In the genomic region with DNA sequence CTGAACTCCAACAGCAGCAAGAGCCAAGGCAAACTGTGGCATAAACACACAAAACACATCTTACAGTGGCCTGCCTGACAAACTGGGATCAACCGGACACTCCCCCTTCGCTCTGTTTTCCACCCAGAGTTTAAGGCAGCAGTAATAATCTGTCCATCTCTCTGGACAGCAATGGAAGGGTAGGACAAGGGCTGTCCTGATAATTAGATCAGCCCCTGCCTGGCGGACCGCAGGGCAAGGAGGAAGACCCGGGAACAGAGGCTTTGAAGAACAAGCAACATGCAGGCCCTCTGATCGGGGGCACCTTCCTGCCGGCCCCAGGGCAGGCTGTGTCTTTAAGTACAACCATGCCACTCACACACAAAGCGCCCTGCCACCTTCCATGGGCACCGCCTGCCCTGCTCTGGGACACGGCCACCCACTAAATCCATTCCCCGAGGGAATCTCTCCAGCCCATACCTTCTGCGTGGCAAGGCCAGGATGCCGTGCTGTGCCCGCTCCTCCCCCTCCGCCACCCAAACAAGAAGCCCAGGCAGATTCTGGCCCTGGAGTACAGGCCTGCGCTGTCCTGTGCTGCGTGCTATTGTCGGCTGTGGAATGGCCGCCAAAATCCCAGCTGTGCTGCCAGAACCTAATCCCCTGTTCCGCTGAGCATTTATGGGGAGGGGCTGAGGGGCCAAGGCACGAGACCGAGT, we compare ENCODE assay signal across 8 cellular contexts. TPM values are rescaled to one million over a fixed set of nuclear protein-coding genes. Genes with fewer than 3 reads are reported as not detected.
DNase-seq lines count a peak whose midpoint lies in the region; ATAC-seq and TF ChIP-seq lines count a peak whose summit lies in the region.

No MANE protein-coding gene starts in this region.

- H3K4me1 ChIP-seq in CD4-positive, alpha-beta memory T cell (ENCODE audit: insufficient read depth, low read length) = peaks cover 58% of the 10 kb centered on the region
- peaks cover 42% of the 10 kb centered on the region for H3K4me1 ChIP-seq in PC-3 (ENCODE audit: insufficient read depth, low read length)
- H3K4me1 ChIP-seq in foreskin keratinocyte = peaks cover 25% of the 10 kb centered on the region
- peaks cover 48 to 49% of the 10 kb centered on the region in 2 donors for H3K4me1 ChIP-seq in thyroid gland

- 0 to 1% methylated on average over 16 to 17 of the region's 22 CpGs for WGBS in thyroid gland, 2 donors

- peak overlapping the region; percentile 92 for H3K4me2 ChIP-seq in PC-3 (ENCODE audit: low read length)

- TF ChIP-seq CTCF in PC-3 (conservative IDR thresholded peaks at IDR 0.05; ENCODE audit: low read depth, low read length) (no peak), foreskin keratinocyte (conservative IDR thresholded peaks at IDR 0.05) (no peak), thyroid gland (IDR thresholded peaks at IDR 0.05) (no peak)

- intact Hi-C loops in CD4-positive, alpha-beta memory T cell (cut with micrococcal nuclease) = loop anchor here (1.0 kb wide), 4 partner anchors 39 to 182 kb away; partner anchors contain the start of genes ANAPC15, LAMTOR1, LRRC51 and NUMA1
- intact Hi-C loops in PC-3 (cut with micrococcal nuclease) = loop anchor here (1.0 kb wide), 2 partner anchors 39 to 71 kb away; partner anchors contain the start of genes ANAPC15, LRRC51 and NUMA1
- intact Hi-C loops in thyroid gland (cut with DNase I) = loop anchor here (2.0 kb wide), 1 partner anchor 37 kb away; no protein-coding TSS in a partner anchor

- ATAC-seq in PC-3 (peak; percentile 78), foreskin keratinocyte (peak; percentile 71), HG03139 (IDR thresholded peaks at IDR 0.05; ENCODE audit: unreplicated experiment) (no peak)
- ATAC-seq in natural killer cell treated with Interleukin-12 subunit alpha and Interleukin-12 subunit beta and Interleukin-15 and Interleukin-18, amount 100 ng/mL, for 72 hours = peak; percentile 59 to 66

- no peaks in the 10 kb centered on the region for H3K9me2 ChIP-seq in PC-3 (replicated peaks; ENCODE audit: low read length)

- peak; percentile 53 to 61 (median 54) for DNase-seq in CD4-positive, alpha-beta memory T cell
- DNase-seq in HK-2 (ENCODE audit: unreplicated experiment) (peak; percentile 38), PC-3 (peak; percentile 55), foreskin keratinocyte (peak; percentile 53 to 70), thyroid gland (peak; percentile 83 to 86)
- peak; percentile 30 for DNase-seq in activated gamma-delta T cell treated with anti-CD3 and anti-CD28 coated beads, Interleukin-2, amount 50 U/mL, for 16 hours (ENCODE audit: low read depth)
- peak; percentile 62 for DNase-seq in natural killer cell treated with Interleukin-12 subunit alpha and Interleukin-12 subunit beta and Interleukin-15 and Interleukin-18, amount 100 ng/mL, for 72 hours (ENCODE audit: low spot score)

- no peaks in the 10 kb centered on the region for H3K27me3 Mint-ChIP-seq in CD4-positive, alpha-beta memory T cell
- no peaks in the 10 kb centered on the region for H3K27me3 Mint-ChIP-seq in natural killer cell treated with Interleukin-12 subunit alpha and Interleukin-12 subunit beta and Interleukin-15 and Interleukin-18, amount 100 ng/mL, for 72 hours

- peak overlapping the region; percentile 80 for H3K9ac ChIP-seq in PC-3 (ENCODE audit: low read length)

- peak overlapping the region; percentile 75 for H3K27ac ChIP-seq in CD4-positive, alpha-beta memory T cell (ENCODE audit: low read depth, low read length)
- peak overlapping the region; percentile 83 for H3K27ac ChIP-seq in PC-3 (ENCODE audit: low read length)
- peak overlapping the region; percentile 94 for H3K27ac ChIP-seq in foreskin keratinocyte
- H3K27ac ChIP-seq in thyroid gland = peak overlapping the region; percentile 92 to 100 (median 95)

- BruUV-seq in PC-3 (replicated peaks; lab: Mats Ljungman, UMichigan) = no TSS peak

- peak overlapping the region; percentile 79 to 88 for H3K4me3 ChIP-seq in CD4-positive, alpha-beta memory T cell (ENCODE audit: low read length in 2 of 2)
- H3K4me3 ChIP-seq in PC-3 (ENCODE audit: low read length) = peak overlapping the region; percentile 67
- H3K4me3 ChIP-seq in thyroid gland (replicated peaks in 1 of 3) = peak overlapping the region; percentile 13 to 51 (median 39)

- H3K36me3 ChIP-seq in CD4-positive, alpha-beta memory T cell (ENCODE audit: insufficient read depth, low read length) = no peaks in the 10 kb centered on the region
- H3K36me3 ChIP-seq in PC-3 (ENCODE audit: low read depth, low read length) = peaks cover 9% of the 10 kb centered on the region; the same call in 1 of the 2 replicates
- no peaks in the 10 kb centered on the region for H3K36me3 ChIP-seq in thyroid gland

- H4K20me1 ChIP-seq in PC-3 (ENCODE audit: low read length) = 0 out of 2 replicates have a peak, but pooled peaks cover 8% of the 10 kb centered on the region

- peaks cover 22 to 38% (median 33%) of the 10 kb centered on the region in 4 donors for H3K4me1 Mint-ChIP-seq in CD4-positive, alpha-beta memory T cell
- H3K4me1 Mint-ChIP-seq in natural killer cell treated with Interleukin-12 subunit alpha and Interleukin-12 subunit beta and Interleukin-15 and Interleukin-18, amount 100 ng/mL, for 72 hours (ENCODE audit: low read depth in 2 of 2) = peaks cover 5 to 43% of the 10 kb centered on the region in 2 donors

- H3K9me3 Mint-ChIP-seq in CD4-positive, alpha-beta memory T cell = no peaks in the 10 kb centered on the region
- no peaks in the 10 kb centered on the region for H3K9me3 Mint-ChIP-seq in natural killer cell treated with Interleukin-12 subunit alpha and Interleukin-12 subunit beta and Interleukin-15 and Interleukin-18, amount 100 ng/mL, for 72 hours

- no peak overlapping the region for H3K27ac Mint-ChIP-seq in CD4-positive, alpha-beta memory T cell
- H3K27ac Mint-ChIP-seq in natural killer cell treated with Interleukin-12 subunit alpha and Interleukin-12 subunit beta and Interleukin-15 and Interleukin-18, amount 100 ng/mL, for 72 hours = no peak overlapping the region

- POLR2A ChIA-PET in CD4-positive, alpha-beta memory T cell (lab: Charles Lee; ENCODE audit: partially characterized antibody) = interaction anchor here (0.6 to 6.5 kb wide), 18 partner anchors 7 to 183 kb away, joined by 3 to 137 read pairs (median 17); partner anchors contain the start of genes ANAPC15, IL18BP, INPPL1 and LAMTOR1
- POLR2A ChIA-PET in PC-3 (lab: Charles Lee; ENCODE audit: unreplicated experiment) = no interaction called here

- peak; percentile 60 to 82 for TF ChIP-seq POLR2A in thyroid gland (IDR thresholded peaks at IDR 0.05)

- H3K4me3 Mint-ChIP-seq in CD4-positive, alpha-beta memory T cell = no peak overlapping the region
- no peak overlapping the region for H3K4me3 Mint-ChIP-seq in natural killer cell treated with Interleukin-12 subunit alpha and Interleukin-12 subunit beta and Interleukin-15 and Interleukin-18, amount 100 ng/mL, for 72 hours

- H3K9me3 ChIP-seq in CD4-positive, alpha-beta memory T cell (ENCODE audit: control insufficient read depth in 1 of 2, low read length in 2 of 2) = no peaks in the 10 kb centered on the region
- no peaks in the 10 kb centered on the region for H3K9me3 ChIP-seq in PC-3 (ENCODE audit: low read length)
- H3K9me3 ChIP-seq in thyroid gland = no peaks in the 10 kb centered on the region

- CTCF ChIA-PET in CD4-positive, alpha-beta memory T cell (lab: Charles Lee; ENCODE audit: partially characterized antibody) = interaction anchor here (1.3 to 4.7 kb wide), 10 partner anchors 12 to 102 kb away, joined by 5 to 88 read pairs (median 12); no protein-coding TSS in a partner anchor
- CTCF ChIA-PET in PC-3 (lab: Charles Lee) = no interaction called here

- H3F3A ChIP-seq in PC-3 (ENCODE audit: low read length, unreplicated experiment) = no peaks in the 10 kb centered on the region

- H3K27me3 ChIP-seq in CD4-positive, alpha-beta memory T cell (ENCODE audit: insufficient read depth, low read length) = no peaks in the 10 kb centered on the region
- no peaks in the 10 kb centered on the region for H3K27me3 ChIP-seq in PC-3 (ENCODE audit: low read length)
- no peaks in the 10 kb centered on the region for H3K27me3 ChIP-seq in foreskin keratinocyte
- no peaks in the 10 kb centered on the region for H3K27me3 ChIP-seq in thyroid gland

- peak overlapping the region; percentile 79 for H2AFZ ChIP-seq in PC-3 (ENCODE audit: low read length)

- peaks cover 0 to 20% of the 10 kb centered on the region in 2 donors for H3K36me3 Mint-ChIP-seq in CD4-positive, alpha-beta memory T cell
- H3K36me3 Mint-ChIP-seq in natural killer cell treated with Interleukin-12 subunit alpha and Interleukin-12 subunit beta and Interleukin-15 and Interleukin-18, amount 100 ng/mL, for 72 hours = no peaks in the 10 kb centered on the region

- H3K79me2 ChIP-seq in PC-3 (ENCODE audit: low read length) = peaks cover 75% of the 10 kb centered on the region

RNA-seq across cellular contexts. Expression of gene NUMA1, which starts 38.8 kb away (rescaled TPM):
- 100 to 1,000 TPM; 376 to 380 TPM for total RNA-seq in CD4-positive, alpha-beta memory T cell
- 100 to 1,000 TPM in 1 of 2 donors, 1 to 10 TPM in 1; 4.0 to 100 TPM for polyA plus RNA-seq in CD4-positive, alpha-beta memory T cell
- total RNA-seq in PC-3 (2014; rRNA removed) (145 and 202 TPM in 2 replicates), foreskin keratinocyte (97.7 and 101 TPM in 2 replicates), thyroid gland (100 to 1,000 TPM; 259 to 342 (median 280) TPM)
- polyA plus RNA-seq in foreskin keratinocyte = 58.6 and 59.2 TPM in 2 replicates
- total RNA-seq in natural killer cell treated with Interleukin-12 subunit alpha and Interleukin-12 subunit beta and Interleukin-15 and Interleukin-18, amount 100 ng/mL, for 72 hours = 100 to 1,000 TPM; 181 to 216 TPM

RNA-seq across cellular contexts. Expression of gene LRRC51, which starts 39.1 kb away (rescaled TPM):
- 1 to 10 TPM; 4.2 to 4.5 TPM for total RNA-seq in CD4-positive, alpha-beta memory T cell
- 1 to 10 TPM; 4.0 to 5.3 TPM for polyA plus RNA-seq in CD4-positive, alpha-beta memory T cell
- total RNA-seq in PC-3 (2014; rRNA removed) = 5.8 and 6.6 TPM in 2 replicates
- 6.3 and 6.4 TPM in 2 replicates for total RNA-seq in foreskin keratinocyte
- 6.4 and 8.0 TPM in 2 replicates for polyA plus RNA-seq in foreskin keratinocyte
- 1 to 10 TPM; 3.5 to 7.2 TPM for total RNA-seq in natural killer cell treated with Interleukin-12 subunit alpha and Interleukin-12 subunit beta and Interleukin-15 and Interleukin-18, amount 100 ng/mL, for 72 hours
- total RNA-seq in thyroid gland = 10 to 100 TPM; 13.0 to 24.5 (median 14.1) TPM

RNA-seq across cellular contexts. Expression of gene IL18BP, which starts 42.8 kb away (rescaled TPM):
- total RNA-seq in CD4-positive, alpha-beta memory T cell = 10 to 100 TPM; 21.4 to 26.2 TPM
- polyA plus RNA-seq in CD4-positive, alpha-beta memory T cell = 10 to 100 TPM; 13.8 to 19.7 TPM
- total RNA-seq in PC-3 (2014; rRNA removed) = 6.5 and 7.2 TPM in 2 replicates
- total RNA-seq in foreskin keratinocyte = 1.4 and 1.7 TPM in 2 replicates
- polyA plus RNA-seq in foreskin keratinocyte = 0.74 and 0.89 TPM in 2 replicates
- total RNA-seq in natural killer cell treated with Interleukin-12 subunit alpha and Interleukin-12 subunit beta and Interleukin-15 and Interleukin-18, amount 100 ng/mL, for 72 hours = 10 to 100 TPM; 16.5 to 20.6 TPM
- 10 to 100 TPM in 2 of 4 donors, 1 to 10 TPM in 2; 7.6 to 12.1 (median 9.5) TPM for total RNA-seq in thyroid gland

Comparison
In these comparisons a context has a peak if more than half of its experiments do, and no peak if none do; other contexts are left out.
1. DNase-seq: peak in every context shown above with its lines; median percentile 84 in thyroid gland; 62 in natural killer cell treated with Interleukin-12 subunit alpha and Interleukin-12 subunit beta and Interleukin-15 and Interleukin-18, amount 100 ng/mL, for 72 hours; 62 in foreskin keratinocyte; 55 in PC-3; 54 in CD4-positive, alpha-beta memory T cell; 38 in HK-2; 30 in activated gamma-delta T cell treated with anti-CD3 and anti-CD28 coated beads, Interleukin-2, amount 50 U/mL, for 16 hours.